Comparison of ENCODE assay signal across 12 cellular contexts in the genomic region with DNA sequence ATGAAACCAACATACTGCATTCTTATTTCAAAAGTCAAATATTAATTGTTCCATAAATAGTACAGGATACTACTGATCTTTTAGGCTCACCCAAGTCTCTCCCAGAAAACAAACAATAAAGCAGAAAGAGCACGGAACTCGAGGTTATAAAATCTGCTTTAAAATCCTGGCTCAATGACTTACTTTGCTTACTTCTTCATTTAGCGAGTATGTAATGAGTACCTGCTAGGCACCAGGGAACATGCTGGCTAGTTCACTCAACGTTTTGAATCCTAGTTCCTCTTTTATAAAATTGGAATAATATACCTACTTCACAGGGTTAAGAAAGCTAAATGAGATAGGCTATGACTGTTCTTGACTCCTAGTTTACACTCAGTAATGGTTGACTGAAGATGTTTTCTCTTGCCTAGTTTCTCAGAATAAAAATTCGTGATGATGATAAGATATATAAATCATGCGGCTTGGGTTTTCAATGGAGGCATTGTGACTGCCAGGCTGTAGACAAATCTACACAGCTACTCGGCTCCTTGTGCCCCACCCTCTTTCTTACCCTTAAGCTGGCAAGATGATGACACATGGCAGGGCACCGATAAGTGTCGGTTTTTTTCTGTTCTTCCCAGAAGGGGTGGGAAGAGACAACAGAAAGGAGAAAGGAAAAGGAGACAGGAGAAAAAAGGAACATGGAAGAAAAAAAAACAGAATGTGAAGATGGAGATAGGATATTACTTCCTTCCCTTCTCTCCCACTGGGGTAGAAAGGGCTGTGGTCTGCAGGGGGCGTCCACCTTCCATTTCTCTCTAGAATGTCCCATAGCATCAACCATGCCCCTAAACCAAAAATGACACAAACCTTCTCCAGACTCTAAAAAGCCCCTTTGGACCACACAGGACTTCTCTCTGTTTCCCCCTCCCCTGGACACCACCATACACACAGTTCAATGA.
A peak's percentile ranks its signal among the peaks of the same experiment; 100 is the strongest.
DNase-seq lines count a peak whose midpoint lies in the region; ATAC-seq and TF ChIP-seq lines count a peak whose summit lies in the region.
"Had no signal": no experiment of that assay in that cellular context is flagged by ENCODE, and none has a peak within 500 bp of the region (broad histone marks: within the 10 kb centered on the region; RNA-seq: fewer than 3 reads in every experiment).

No MANE protein-coding gene starts in this region.

- H3K4me2 ChIP-seq in neural progenitor cell: no peak overlapping the region

- no peak for TF ChIP-seq CTCF in neural progenitor cell (IDR thresholded peaks at IDR 0.05)
- TF ChIP-seq CTCF in foreskin keratinocyte (conservative IDR thresholded peaks at IDR 0.05): no peak
- TF ChIP-seq CTCF in lower leg skin (IDR thresholded peaks at IDR 0.05): no peak

- H3K27ac ChIP-seq in neural progenitor cell (no peak overlapping the region), foreskin keratinocyte (no peak overlapping the region)

- no peak overlapping the region for H2AFZ ChIP-seq in neural progenitor cell (replicated peaks)

- DNase-seq in CD1c-positive myeloid dendritic cell (ENCODE audit: extremely low spot score) (peak; percentile 8), RPMI8226 (peak; percentile 32), neural progenitor cell (ENCODE audit: low spot score) (no peak), NCI-H82 (lab: John Stamatoyannopoulos, UW) (no peak), foreskin keratinocyte (no peak), lower leg skin (ENCODE audit: low spot score in 2 of 2) (no peak)
- DNase-seq: activated CD4-positive, alpha-beta memory T cell treated with anti-CD3 and anti-CD28 coated beads, Interleukin-2, amount 10 ng/mL, durations not matched to agents 7 days and 5 days; anterior cingulate cortex; NCI-H69 had no signal

- WGBS in lower leg skin, 2 donors: 58 to 62% methylated on average over 10 of the region's 10 CpGs

- H3K4me3 ChIP-seq in neural progenitor cell: no peak overlapping the region
- H3K4me3 ChIP-seq in lower leg skin (ENCODE audit: low read depth, poor library complexity, severe bottlenecking): no peak overlapping the region

- peaks cover 2% of the 10 kb centered on the region for H3K36me3 Mint-ChIP-seq in neural progenitor cell

- H3K9me3 ChIP-seq in neural progenitor cell (ENCODE audit: low read depth): no peaks in the 10 kb centered on the region

- no peaks in the 10 kb centered on the region for H3K36me3 ChIP-seq in neural progenitor cell

- H3K9ac ChIP-seq in neural progenitor cell: no peak overlapping the region

- H3K4me1 ChIP-seq in neural progenitor cell: no peaks in the 10 kb centered on the region
- peaks cover 18% of the 10 kb centered on the region for H3K4me1 ChIP-seq in foreskin keratinocyte

- H3F3A ChIP-seq in neural progenitor cell (ENCODE audit: low read depth): no peaks in the 10 kb centered on the region

- H3K27ac Mint-ChIP-seq in neural progenitor cell: no peak overlapping the region
- H3K27ac Mint-ChIP-seq: activated CD4-positive, alpha-beta memory T cell treated with anti-CD3 and anti-CD28 coated beads, Interleukin-2, amount 10 ng/mL, durations not matched to agents 7 days and 5 days; type B pancreatic cell had no signal

- H3K4me1 Mint-ChIP-seq in neural progenitor cell: peaks cover 21% of the 10 kb centered on the region
- H3K4me1 Mint-ChIP-seq: activated CD4-positive, alpha-beta memory T cell treated with anti-CD3 and anti-CD28 coated beads, Interleukin-2, amount 10 ng/mL, durations not matched to agents 7 days and 5 days had no signal

- TF ChIP-seq POLR2A in lower leg skin (IDR thresholded peaks at IDR 0.05): no peak

- ATAC-seq in GM19397 (IDR thresholded peaks at IDR 0.05; ENCODE audit: unreplicated experiment) (peak; percentile 50), HG03135 (IDR thresholded peaks at IDR 0.05; ENCODE audit: unreplicated experiment) (peak; percentile 82), foreskin keratinocyte (no peak)

- H4K20me1 ChIP-seq in neural progenitor cell (ENCODE audit: low read depth): no peaks in the 10 kb centered on the region

- peaks cover 3% of the 10 kb centered on the region for H3K27me3 Mint-ChIP-seq in neural progenitor cell (ENCODE audit: insufficient read depth, low read depth)
- H3K27me3 Mint-ChIP-seq: activated CD4-positive, alpha-beta memory T cell treated with anti-CD3 and anti-CD28 coated beads, Interleukin-2, amount 10 ng/mL, durations not matched to agents 7 days and 5 days had no signal

- no peaks in the 10 kb centered on the region for H3K27me3 ChIP-seq in neural progenitor cell
- H3K27me3 ChIP-seq in foreskin keratinocyte: no peaks in the 10 kb centered on the region

- no peaks in the 10 kb centered on the region for H3K79me2 ChIP-seq in neural progenitor cell (ENCODE audit: low read depth)

- intact Hi-C loops in lower leg skin (cut with DNase I; ENCODE audit: low total_unique reads): no loop called here

- H3K9me3 Mint-ChIP-seq in neural progenitor cell: peaks cover 2% of the 10 kb centered on the region
- H3K9me3 Mint-ChIP-seq: activated CD4-positive, alpha-beta memory T cell treated with anti-CD3 and anti-CD28 coated beads, Interleukin-2, amount 10 ng/mL, durations not matched to agents 7 days and 5 days had no signal

- H3K4me3 Mint-ChIP-seq in neural progenitor cell: no peak overlapping the region
- H3K4me3 Mint-ChIP-seq: activated CD4-positive, alpha-beta memory T cell treated with anti-CD3 and anti-CD28 coated beads, Interleukin-2, amount 10 ng/mL, durations not matched to agents 7 days and 5 days; type B pancreatic cell had no signal

Comparison
In these comparisons a context has a peak if more than half of its experiments do, and no peak if none do; other contexts are left out.
1. DNase-seq: peak in CD1c-positive myeloid dendritic cell (single experiment) and RPMI8226 (single experiment); none in neural progenitor cell (single experiment), NCI-H82 (single experiment), foreskin keratinocyte (0 of 2) and lower leg skin (0 of 2).